1 cellular context compared by ENCODE assay signal in genomic region chr22:49936018-49936972, GRCh38.
TF ChIP-seq lines count a peak whose summit lies in the region.

No MANE protein-coding gene starts in this region.

TF ChIP-seq in WTC11, 78 proteins besides CTCF, POLR2A, EP300 and RAD21 (continued from another document):
- no peak for TF ChIP-seq ATF2 (CRISPR knock-in tag; IDR thresholded peaks at IDR 0.05; ENCODE audit: borderline replicate concordance, low read depth)
